ENCODE assay signal across 8 cellular contexts in genomic region chr12:94240171-94240570, GRCh38.
DNase-seq lines count a peak whose midpoint lies in the region; ATAC-seq and TF ChIP-seq lines count a peak whose summit lies in the region.

No MANE protein-coding gene starts in this region.

- no peak overlapping the region for H3K27ac ChIP-seq in RWPE1

- no peak for TF ChIP-seq CTCF in RWPE1 (conservative IDR thresholded peaks at IDR 0.05; ENCODE audit: low read depth)

- CTCF ChIA-PET in RWPE1 (lab: Yijun Ruan, JAX), result no interaction called here

- DNase-seq in CD1c-positive myeloid dendritic cell (ENCODE audit: extremely low spot score), result peak; percentile 40
- peak; percentile 96 for DNase-seq in SIG-M5 (lab: John Stamatoyannopoulos, UW)
- DNase-seq in RWPE1 (ENCODE audit: low spot score), result no peak
- no peak for DNase-seq in kidney glomerular epithelial cell (lab: John Stamatoyannopoulos, UW)
- no peak for DNase-seq in cerebellum (ENCODE audit: low spot score)
- no peak for DNase-seq in kidney tubule cell (ENCODE audit: low spot score)

- ATAC-seq in GM19438 (IDR thresholded peaks at IDR 0.05; ENCODE audit: low read depth, unreplicated experiment) (peak; percentile 69), HG03095 (IDR thresholded peaks at IDR 0.05; ENCODE audit: unreplicated experiment) (peak; percentile 77)

- POLR2A ChIA-PET in RWPE1 (lab: Yijun Ruan, JAX; ENCODE audit: low non-redundant PET), result no interaction called here

Comparison
In these comparisons a context has a peak if more than half of its experiments do, and no peak if none do; other contexts are left out.
1. DNase-seq: peak in CD1c-positive myeloid dendritic cell (single experiment) and SIG-M5 (single experiment); none in RWPE1 (single experiment), kidney glomerular epithelial cell (single experiment), cerebellum (single experiment) and kidney tubule cell (single experiment).